1 cellular context compared by ENCODE assay signal in genomic region chr17:35575759-35576158, GRCh38.
TF ChIP-seq lines count a peak whose summit lies in the region.

No MANE protein-coding gene starts in this region.

TF ChIP-seq in HepG2, 621 proteins besides CTCF, POLR2A, EP300 and RAD21:
- TF ChIP-seq POLR2G (IDR thresholded peaks at IDR 0.05; ENCODE audit: low read depth, low read length) (peak; percentile 37; the same call in 1 of the 2 replicates), ZSCAN29 (CRISPR knock-in tag; conservative IDR thresholded peaks at IDR 0.05) (no peak)
TF ChIP-seq in HepG2: peak in this region for 1.
